ENCODE assay signal across 14 cellular contexts in the genomic region with DNA sequence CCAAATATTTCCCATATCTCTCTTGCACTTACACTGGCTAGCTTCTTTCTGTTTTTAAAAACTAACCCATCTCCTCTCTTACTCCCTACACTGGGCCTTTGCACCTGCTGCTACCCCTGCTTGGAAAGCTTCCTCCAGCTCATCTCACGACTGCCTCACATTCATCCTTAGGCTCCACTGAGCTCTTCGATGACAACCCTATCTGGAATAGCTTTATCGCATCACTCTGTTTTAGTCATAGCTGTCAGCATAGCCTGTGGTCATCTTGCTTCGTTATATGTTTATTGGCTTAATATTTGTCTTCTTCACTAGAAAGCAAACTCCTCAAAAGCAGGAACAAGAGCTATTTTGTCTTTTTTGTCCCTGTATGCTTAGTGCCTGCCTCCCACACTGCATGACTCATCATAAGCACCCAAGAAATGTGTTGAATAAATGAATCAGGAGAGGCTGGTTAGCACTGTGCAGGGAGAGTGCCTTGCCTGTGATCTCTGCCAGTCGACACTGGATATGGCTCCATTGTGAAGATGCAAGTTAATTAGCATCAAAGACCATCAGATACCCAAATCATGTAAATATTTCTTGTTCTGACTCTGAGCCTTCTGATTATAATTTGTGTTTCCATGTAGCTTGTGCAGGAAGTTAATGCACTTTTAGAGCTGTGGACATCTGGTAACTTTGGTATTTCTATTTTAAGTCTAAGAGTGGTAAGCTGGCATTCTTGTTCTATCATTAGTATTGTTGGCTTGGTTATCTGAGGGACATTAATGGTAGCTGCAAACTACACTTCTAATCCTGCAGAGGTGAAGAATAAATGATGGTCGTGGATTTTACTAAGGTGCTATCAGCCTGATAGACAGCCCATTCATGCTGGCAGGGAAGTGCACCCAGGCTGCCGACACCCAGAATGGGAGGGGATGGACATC. TPM values are rescaled to one million over a fixed set of nuclear protein-coding genes. Genes with fewer than 3 reads are reported as not detected.
DNase-seq lines count a peak whose midpoint lies in the region; ATAC-seq and TF ChIP-seq lines count a peak whose summit lies in the region.
"Had no signal": no experiment of that assay in that cellular context is flagged by ENCODE, and none has a peak within 500 bp of the region (broad histone marks: within the 10 kb centered on the region; RNA-seq: fewer than 3 reads in every experiment).

No MANE protein-coding gene starts in this region.

- TF ChIP-seq POLR2A in body of pancreas (IDR thresholded peaks at IDR 0.05) = no peak

- H3K27ac ChIP-seq in brain microvascular endothelial cell = no peak overlapping the region
- no peak overlapping the region for H3K27ac ChIP-seq in body of pancreas
- H3K27ac ChIP-seq: cardiac muscle cell, PC-9, psoas muscle, suprapubic skin had no signal

- TF ChIP-seq CTCF in brain microvascular endothelial cell (IDR thresholded peaks at IDR 0.05; ENCODE audit: low read depth, low read length, missing control alignments) = no peak
- TF ChIP-seq CTCF in body of pancreas (IDR thresholded peaks at IDR 0.05) = no peak

- intact Hi-C loops in body of pancreas (cut with DNase I) = no loop called here

- no peaks in the 10 kb centered on the region for H3K4me1 ChIP-seq in body of pancreas
- H3K4me1 ChIP-seq: psoas muscle, suprapubic skin had no signal

- ATAC-seq in body of pancreas = no peak
- ATAC-seq: psoas muscle had no signal

- H3K27me3 ChIP-seq in brain microvascular endothelial cell (replicated peaks) (no peaks in the 10 kb centered on the region), body of pancreas (no peaks in the 10 kb centered on the region)

- H3K36me3 ChIP-seq in brain microvascular endothelial cell (replicated peaks) = no peaks in the 10 kb centered on the region
- no peaks in the 10 kb centered on the region for H3K36me3 ChIP-seq in body of pancreas (replicated peaks in 1 of 2; ENCODE audit: insufficient read depth in 1 of 2, low read depth in 2 of 2)
- H3K36me3 ChIP-seq: cardiac muscle cell, suprapubic skin had no signal

- DNase-seq in SIG-M5 treated with dmso at 0.1 percent for 504 hours (lab: John Stamatoyannopoulos, UW; ENCODE audit: unreplicated experiment) (peak; percentile 3), SIG-M5 (lab: John Stamatoyannopoulos, UW) (no peak), HCEC 1CT (peak; percentile 7), brain microvascular endothelial cell (peak; percentile 4), myocyte (ENCODE audit: low read depth) (peak; percentile 7), NCI-H187 treated with DMSO at 0.1 percent for 48 hours (lab: John Stamatoyannopoulos, UW) (no peak), SHP77 treated with DMSO at 0.1 percent for 48 hours (lab: John Stamatoyannopoulos, UW) (no peak), body of pancreas (no peak)
- DNase-seq: NCI-H2227 treated with DMSO at 0.1 percent for 48 hours, psoas muscle had no signal

- no peaks in the 10 kb centered on the region for H3K9me3 ChIP-seq in body of pancreas
- H3K9me3 ChIP-seq: psoas muscle had no signal

- in situ Hi-C loops in brain microvascular endothelial cell (cut with HindIII; ENCODE audit: low pct_ligation_motif_present, low sequenced_read_pairs) = no loop called here

- H3K4me3 ChIP-seq in brain microvascular endothelial cell (ENCODE audit: low read depth, low read length) = no peak overlapping the region
- no peak overlapping the region for H3K4me3 ChIP-seq in body of pancreas
- H3K4me3 ChIP-seq: cardiac muscle cell, PC-9, psoas muscle, suprapubic skin had no signal

- 61 to 67% methylated on average over 7 of the region's 7 CpGs for WGBS in body of pancreas, 2 donors

RNA-seq across cellular contexts. Expression of a gene that starts 10.3 kb away (rescaled TPM):
- total RNA-seq in myocyte = not detected in 2 replicates
- not detected for polyA plus RNA-seq in myocyte (2012)
- not detected for total RNA-seq in body of pancreas
- total RNA-seq: cardiac muscle cell, PC-9, psoas muscle, suprapubic skin had no signal
- polyA plus RNA-seq: cardiac muscle cell, psoas muscle had no signal

RNA-seq across cellular contexts. Expression of a gene that starts 36.6 kb away (rescaled TPM):
- total RNA-seq in myocyte (0.32 and 1.1 TPM in 2 replicates), body of pancreas (1 to 10 TPM; 1.0 to 3.0 TPM)
- polyA plus RNA-seq in myocyte (2012) = 1.6 TPM
- total RNA-seq: mononuclear cell had no signal

RNA-seq across cellular contexts. Expression of a gene that starts 36.9 kb away (rescaled TPM):
- total RNA-seq in myocyte = 47.9 and 57.2 TPM in 2 replicates
- 9.3 TPM for polyA plus RNA-seq in myocyte (2012)
- 10 to 100 TPM; 15.3 to 16.5 TPM for total RNA-seq in body of pancreas

Comparison
In these comparisons a context has a peak if more than half of its experiments do, and no peak if none do; other contexts are left out.
1. DNase-seq: peak in SIG-M5 treated with dmso at 0.1 percent for 504 hours (single experiment), HCEC 1CT (single experiment), brain microvascular endothelial cell (single experiment) and myocyte (single experiment); none in SIG-M5 (single experiment), NCI-H187 treated with DMSO at 0.1 percent for 48 hours (single experiment), SHP77 treated with DMSO at 0.1 percent for 48 hours (single experiment) and body of pancreas (0 of 4).